In genomic region chr12:48824905-48825304, GRCh38 we compare ENCODE assay signal across 14 cellular contexts. TPM values are rescaled to one million over a fixed set of nuclear protein-coding genes. Genes with fewer than 3 reads are reported as not detected.
DNase-seq lines count a peak whose midpoint lies in the region; ATAC-seq and TF ChIP-seq lines count a peak whose summit lies in the region.
"Had no signal": no experiment of that assay in that cellular context is flagged by ENCODE, and none has a peak within 500 bp of the region (broad histone marks: within the 10 kb centered on the region; RNA-seq: fewer than 3 reads in every experiment).

No MANE protein-coding gene starts in this region.

- H4K20me1 ChIP-seq in MM.1S (ENCODE audit: insufficient read depth, low read length) = no peaks in the 10 kb centered on the region

- H3K4me2 ChIP-seq in MM.1S (ENCODE audit: low read depth, low read length) (peak overlapping the region; percentile 48; the same call in 1 of the 2 replicates), neuronal stem cell (ENCODE audit: insufficient read depth, low read length, poor library complexity, severe bottlenecking) (no peak overlapping the region)

- H4K8ac ChIP-seq in neuronal stem cell (ENCODE audit: low read depth, low read length) = peak overlapping the region; percentile 54

- H3K79me1 ChIP-seq in neuronal stem cell (ENCODE audit: low read depth, low read length) = no peaks in the 10 kb centered on the region

- peak overlapping the region; percentile 46; the same call in 1 of the 2 replicates for H3K27ac ChIP-seq in MM.1S (ENCODE audit: low read length)
- H3K27ac ChIP-seq in neuronal stem cell (replicated peaks; ENCODE audit: low read length) = no peak overlapping the region
- H3K27ac ChIP-seq in prostate gland = no peak overlapping the region
- H3K27ac ChIP-seq: GM23248 had no signal

- H3K27me3 ChIP-seq in MM.1S (replicated peaks; ENCODE audit: insufficient read depth, low read length) (no peaks in the 10 kb centered on the region), neuronal stem cell (ENCODE audit: control insufficient read depth in 3 of 3, insufficient read depth in 3 of 3, low read depth in 1 of 3, low read length in 3 of 3) (no peaks in the 10 kb centered on the region), prostate gland (replicated peaks; ENCODE audit: insufficient read depth) (no peaks in the 10 kb centered on the region)

- H3K4me1 ChIP-seq in MM.1S (ENCODE audit: low read length) (peaks cover 17% of the 10 kb centered on the region), neuronal stem cell (ENCODE audit: control insufficient read depth in 2 of 2, insufficient read depth in 1 of 2, low read depth in 1 of 2, low read length in 2 of 2) (peaks cover 0 to 5% of the 10 kb centered on the region in 2 donors), prostate gland (replicated peaks) (no peaks in the 10 kb centered on the region)
- H3K4me1 ChIP-seq: Caco-2 had no signal

- H3K4me3 Mint-ChIP-seq in central memory CD8-positive, alpha-beta T cell = no peak overlapping the region
- H3K4me3 Mint-ChIP-seq: CD8-positive, alpha-beta T cell had no signal

- no peak overlapping the region for H2AFZ ChIP-seq in MM.1S (ENCODE audit: low read length)
- H2AFZ ChIP-seq in neuronal stem cell (ENCODE audit: low read length) = no peak overlapping the region
- H2AFZ ChIP-seq: GM23248 had no signal

- peaks cover 18% of the 10 kb centered on the region for H3K4me1 Mint-ChIP-seq in central memory CD8-positive, alpha-beta T cell

- peak overlapping the region; percentile 9 for H3K27ac Mint-ChIP-seq in central memory CD8-positive, alpha-beta T cell (ENCODE audit: low read depth)

- peak overlapping the region; percentile 37 for H3K23ac ChIP-seq in neuronal stem cell (ENCODE audit: low read depth, low read length, poor library complexity)

- no peaks in the 10 kb centered on the region for H3K9me3 Mint-ChIP-seq in central memory CD8-positive, alpha-beta T cell
- H3K9me3 Mint-ChIP-seq: CD8-positive, alpha-beta T cell had no signal

- intact Hi-C loops in prostate gland (cut with DNase I) = no loop called here

- TF ChIP-seq CTCF in MM.1S (IDR thresholded peaks at IDR 0.05; ENCODE audit: low read length) = no peak
- no peak for TF ChIP-seq CTCF in prostate gland (IDR thresholded peaks at IDR 0.05)

- H2BK12ac ChIP-seq in neuronal stem cell (ENCODE audit: low read length) = no peak overlapping the region

- peak overlapping the region; percentile 25 for H3K14ac ChIP-seq in neuronal stem cell (ENCODE audit: low read length)

- no peaks in the 10 kb centered on the region; the same call in 1 of the 2 replicates for H3K36me3 ChIP-seq in MM.1S (replicated peaks; ENCODE audit: insufficient read depth, low read length)
- peaks cover 51 to 78% of the 10 kb centered on the region in 2 donors for H3K36me3 ChIP-seq in neuronal stem cell (replicated peaks in 1 of 2; ENCODE audit: control insufficient read depth in 2 of 2, insufficient read depth in 2 of 2, low read length in 2 of 2)
- H3K36me3 ChIP-seq in prostate gland = peaks cover 0 to 6% of the 10 kb centered on the region in 2 donors

- DNase-seq in MM.1S = no peak
- DNase-seq in central memory CD8-positive, alpha-beta T cell (ENCODE audit: low spot score in 2 of 2) = no peak
- DNase-seq in neuronal stem cell (ENCODE audit: low spot score) = no peak
- DNase-seq in pons (ENCODE audit: low spot score) = no peak
- DNase-seq in NCI-H146 (lab: John Stamatoyannopoulos, UW) = no peak
- no peak for DNase-seq in prostate gland (ENCODE audit: low spot score)
- DNase-seq: C1 segment of cervical spinal cord, Caco-2, DMS153, DND-41, GM23248, H7, HCEC 1CT had no signal

- H3K4ac ChIP-seq in neuronal stem cell (ENCODE audit: low read length) = no peak overlapping the region

- H3K9ac ChIP-seq in MM.1S (ENCODE audit: low read length) (no peak overlapping the region), neuronal stem cell (ENCODE audit: low read depth, low read length, poor library complexity) (no peak overlapping the region)
- H3K9ac ChIP-seq: GM23248 had no signal

- H2BK15ac ChIP-seq in neuronal stem cell (ENCODE audit: low read length) = no peak overlapping the region

- no peak overlapping the region for H2BK120ac ChIP-seq in neuronal stem cell (ENCODE audit: low read depth, low read length)

- H4K91ac ChIP-seq in neuronal stem cell (ENCODE audit: low read depth, low read length, poor library complexity) = no peak overlapping the region

- peaks cover 11% of the 10 kb centered on the region for H3K36me3 Mint-ChIP-seq in central memory CD8-positive, alpha-beta T cell (ENCODE audit: insufficient read depth)

- no peak for ATAC-seq in central memory CD8-positive, alpha-beta T cell (replicated peaks; ENCODE audit: extremely low read depth, poor library complexity, severe bottlenecking)

- no peak for TF ChIP-seq POLR2A in prostate gland (IDR thresholded peaks at IDR 0.05)

- no peak overlapping the region for H2AK5ac ChIP-seq in neuronal stem cell (ENCODE audit: low read depth, low read length)

- no peak overlapping the region for H3K18ac ChIP-seq in neuronal stem cell (ENCODE audit: low read length)

- no peak overlapping the region for H2BK5ac ChIP-seq in neuronal stem cell (ENCODE audit: low read length)

- WGBS in neuronal stem cell (ENCODE audit: extremely low coverage in 2 of 2, insufficient read length in 2 of 2, insufficient replicate concordance in 1 of 2), 2 donors = no CpG with 5 or more reads among the region's 4 CpGs
- WGBS in prostate gland = 98% methylated on average over 4 of the region's 4 CpGs

- H3K79me2 ChIP-seq in MM.1S (ENCODE audit: low read length) = no peaks in the 10 kb centered on the region

- H3F3A ChIP-seq in MM.1S (ENCODE audit: insufficient read depth, low read length) = peaks cover 4% of the 10 kb centered on the region; the same call in 1 of the 2 replicates

- no peaks in the 10 kb centered on the region for H3K27me3 Mint-ChIP-seq in central memory CD8-positive, alpha-beta T cell

- H3K9me2 ChIP-seq in MM.1S (replicated peaks; ENCODE audit: insufficient read depth, low read length) = no peaks in the 10 kb centered on the region

- H3K9me3 ChIP-seq in MM.1S (replicated peaks; ENCODE audit: insufficient read depth, low read length) (no peaks in the 10 kb centered on the region), neuronal stem cell (replicated peaks in 1 of 2; ENCODE audit: control insufficient read depth in 2 of 2, insufficient read depth in 1 of 2, low read depth in 1 of 2, low read length in 2 of 2) (no peaks in the 10 kb centered on the region), prostate gland (no peaks in the 10 kb centered on the region)
- H3K9me3 ChIP-seq: Caco-2 had no signal

- H3K4me3 ChIP-seq in MM.1S (ENCODE audit: low read length) (no peak overlapping the region), neuronal stem cell (ENCODE audit: low read length in 2 of 2) (no peak overlapping the region), prostate gland (no peak overlapping the region)
- H3K4me3 ChIP-seq: GM23248 had no signal

RNA-seq across cellular contexts. Expression of gene CACNB3, which starts 6.6 kb away (rescaled TPM):
- polyA plus RNA-seq in neuronal stem cell (2013, experiment 1 of 2) = 37.0 TPM
- 35.1 TPM for polyA plus RNA-seq in neuronal stem cell (2013, experiment 2 of 2)
- 10 to 100 TPM in 1 of 2 donors, 1 to 10 TPM in 1; 4.6 to 21.8 TPM for total RNA-seq in prostate gland

RNA-seq across cellular contexts. Expression of gene DDX23, which starts 27.1 kb away (rescaled TPM):
- 60.8 TPM for polyA plus RNA-seq in neuronal stem cell (2013, experiment 1 of 2)
- polyA plus RNA-seq in neuronal stem cell (2013, experiment 2 of 2) = 59.3 TPM
- total RNA-seq in prostate gland = 10 to 100 TPM; 71.0 to 87.2 TPM

RNA-seq across cellular contexts. Expression of gene ADCY6, which starts 36.0 kb away (rescaled TPM):
- polyA plus RNA-seq in neuronal stem cell (2013, experiment 1 of 2) = 34.7 TPM
- polyA plus RNA-seq in neuronal stem cell (2013, experiment 2 of 2) = 37.2 TPM
- 10 to 100 TPM; 35.3 to 73.5 TPM for total RNA-seq in prostate gland
- total RNA-seq: CD8-positive, alpha-beta T cell had no signal

RNA-seq across cellular contexts. Expression of gene RND1, which starts 40.8 kb away (rescaled TPM):
- polyA plus RNA-seq in neuronal stem cell (2013, experiment 1 of 2) = 7.0 TPM
- 7.1 TPM for polyA plus RNA-seq in neuronal stem cell (2013, experiment 2 of 2)
- 1 to 10 TPM in 1 of 2 donors, under 1 TPM in 1; 0.41 to 1.6 TPM for total RNA-seq in prostate gland
- polyA plus RNA-seq: GM23248 had no signal
